Comparison of ENCODE assay signal across 2 cellular contexts in the genomic region with DNA sequence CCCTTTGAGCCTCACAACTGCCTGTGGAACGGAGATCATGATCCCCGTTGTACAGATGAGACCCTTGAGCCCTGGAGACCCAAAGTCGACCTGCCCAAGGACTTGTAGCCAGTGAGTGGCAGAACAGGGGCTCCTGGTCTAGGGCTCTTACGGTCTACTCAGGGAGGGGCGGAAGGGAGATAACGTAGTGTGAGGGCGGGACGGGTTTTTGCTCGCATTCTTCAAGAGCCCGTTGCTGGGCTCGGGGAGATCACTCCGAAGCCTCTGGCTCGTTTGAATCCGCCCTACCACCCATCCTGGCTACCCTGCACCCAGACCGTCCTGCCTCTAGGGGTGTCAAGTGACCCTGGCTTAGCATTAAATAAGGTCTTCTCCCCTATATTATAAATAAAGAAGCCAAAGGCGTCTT.
TF ChIP-seq lines count a peak whose summit lies in the region.

No MANE protein-coding gene starts in this region.

TF ChIP-seq in GM23338, 12 proteins besides CTCF, POLR2A, EP300 and RAD21 (continues in another document):
- TF ChIP-seq STAT1 (IDR thresholded peaks at IDR 0.05; ENCODE audit: unreplicated experiment) (no peak), NANOG (IDR thresholded peaks at IDR 0.05; ENCODE audit: borderline replicate concordance) (no peak), ZNF114 (CRISPR knock-in tag; IDR thresholded peaks at IDR 0.05) (no peak), CREB1 (CRISPR knock-in tag; IDR thresholded peaks at IDR 0.05; ENCODE audit: low read depth) (no peak), ZNF331 (CRISPR knock-in tag; IDR thresholded peaks at IDR 0.05; ENCODE audit: low read depth) (no peak), POLR2AphosphoS5 (IDR thresholded peaks at IDR 0.05; ENCODE audit: low read depth) (no peak), JUNB (IDR thresholded peaks at IDR 0.05; ENCODE audit: unreplicated experiment) (no peak)
- TF ChIP-seq, protein P1, sequence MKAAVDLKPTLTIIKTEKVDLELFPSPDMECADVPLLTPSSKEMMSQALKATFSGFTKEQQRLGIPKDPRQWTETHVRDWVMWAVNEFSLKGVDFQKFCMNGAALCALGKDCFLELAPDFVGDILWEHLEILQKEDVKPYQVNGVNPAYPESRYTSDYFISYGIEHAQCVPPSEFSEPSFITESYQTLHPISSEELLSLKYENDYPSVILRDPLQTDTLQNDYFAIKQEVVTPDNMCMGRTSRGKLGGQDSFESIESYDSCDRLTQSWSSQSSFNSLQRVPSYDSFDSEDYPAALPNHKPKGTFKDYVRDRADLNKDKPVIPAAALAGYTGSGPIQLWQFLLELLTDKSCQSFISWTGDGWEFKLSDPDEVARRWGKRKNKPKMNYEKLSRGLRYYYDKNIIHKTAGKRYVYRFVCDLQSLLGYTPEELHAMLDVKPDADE (IDR thresholded peaks at IDR 0.05), result no peak
- TF ChIP-seq, protein P2, sequence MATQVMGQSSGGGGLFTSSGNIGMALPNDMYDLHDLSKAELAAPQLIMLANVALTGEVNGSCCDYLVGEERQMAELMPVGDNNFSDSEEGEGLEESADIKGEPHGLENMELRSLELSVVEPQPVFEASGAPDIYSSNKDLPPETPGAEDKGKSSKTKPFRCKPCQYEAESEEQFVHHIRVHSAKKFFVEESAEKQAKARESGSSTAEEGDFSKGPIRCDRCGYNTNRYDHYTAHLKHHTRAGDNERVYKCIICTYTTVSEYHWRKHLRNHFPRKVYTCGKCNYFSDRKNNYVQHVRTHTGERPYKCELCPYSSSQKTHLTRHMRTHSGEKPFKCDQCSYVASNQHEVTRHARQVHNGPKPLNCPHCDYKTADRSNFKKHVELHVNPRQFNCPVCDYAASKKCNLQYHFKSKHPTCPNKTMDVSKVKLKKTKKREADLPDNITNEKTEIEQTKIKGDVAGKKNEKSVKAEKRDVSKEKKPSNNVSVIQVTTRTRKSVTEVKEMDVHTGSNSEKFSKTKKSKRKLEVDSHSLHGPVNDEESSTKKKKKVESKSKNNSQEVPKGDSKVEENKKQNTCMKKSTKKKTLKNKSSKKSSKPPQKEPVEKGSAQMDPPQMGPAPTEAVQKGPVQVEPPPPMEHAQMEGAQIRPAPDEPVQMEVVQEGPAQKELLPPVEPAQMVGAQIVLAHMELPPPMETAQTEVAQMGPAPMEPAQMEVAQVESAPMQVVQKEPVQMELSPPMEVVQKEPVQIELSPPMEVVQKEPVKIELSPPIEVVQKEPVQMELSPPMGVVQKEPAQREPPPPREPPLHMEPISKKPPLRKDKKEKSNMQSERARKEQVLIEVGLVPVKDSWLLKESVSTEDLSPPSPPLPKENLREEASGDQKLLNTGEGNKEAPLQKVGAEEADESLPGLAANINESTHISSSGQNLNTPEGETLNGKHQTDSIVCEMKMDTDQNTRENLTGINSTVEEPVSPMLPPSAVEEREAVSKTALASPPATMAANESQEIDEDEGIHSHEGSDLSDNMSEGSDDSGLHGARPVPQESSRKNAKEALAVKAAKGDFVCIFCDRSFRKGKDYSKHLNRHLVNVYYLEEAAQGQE (IDR thresholded peaks at IDR 0.05; ENCODE audit: unreplicated experiment), result no peak
- TF ChIP-seq, protein P3, sequence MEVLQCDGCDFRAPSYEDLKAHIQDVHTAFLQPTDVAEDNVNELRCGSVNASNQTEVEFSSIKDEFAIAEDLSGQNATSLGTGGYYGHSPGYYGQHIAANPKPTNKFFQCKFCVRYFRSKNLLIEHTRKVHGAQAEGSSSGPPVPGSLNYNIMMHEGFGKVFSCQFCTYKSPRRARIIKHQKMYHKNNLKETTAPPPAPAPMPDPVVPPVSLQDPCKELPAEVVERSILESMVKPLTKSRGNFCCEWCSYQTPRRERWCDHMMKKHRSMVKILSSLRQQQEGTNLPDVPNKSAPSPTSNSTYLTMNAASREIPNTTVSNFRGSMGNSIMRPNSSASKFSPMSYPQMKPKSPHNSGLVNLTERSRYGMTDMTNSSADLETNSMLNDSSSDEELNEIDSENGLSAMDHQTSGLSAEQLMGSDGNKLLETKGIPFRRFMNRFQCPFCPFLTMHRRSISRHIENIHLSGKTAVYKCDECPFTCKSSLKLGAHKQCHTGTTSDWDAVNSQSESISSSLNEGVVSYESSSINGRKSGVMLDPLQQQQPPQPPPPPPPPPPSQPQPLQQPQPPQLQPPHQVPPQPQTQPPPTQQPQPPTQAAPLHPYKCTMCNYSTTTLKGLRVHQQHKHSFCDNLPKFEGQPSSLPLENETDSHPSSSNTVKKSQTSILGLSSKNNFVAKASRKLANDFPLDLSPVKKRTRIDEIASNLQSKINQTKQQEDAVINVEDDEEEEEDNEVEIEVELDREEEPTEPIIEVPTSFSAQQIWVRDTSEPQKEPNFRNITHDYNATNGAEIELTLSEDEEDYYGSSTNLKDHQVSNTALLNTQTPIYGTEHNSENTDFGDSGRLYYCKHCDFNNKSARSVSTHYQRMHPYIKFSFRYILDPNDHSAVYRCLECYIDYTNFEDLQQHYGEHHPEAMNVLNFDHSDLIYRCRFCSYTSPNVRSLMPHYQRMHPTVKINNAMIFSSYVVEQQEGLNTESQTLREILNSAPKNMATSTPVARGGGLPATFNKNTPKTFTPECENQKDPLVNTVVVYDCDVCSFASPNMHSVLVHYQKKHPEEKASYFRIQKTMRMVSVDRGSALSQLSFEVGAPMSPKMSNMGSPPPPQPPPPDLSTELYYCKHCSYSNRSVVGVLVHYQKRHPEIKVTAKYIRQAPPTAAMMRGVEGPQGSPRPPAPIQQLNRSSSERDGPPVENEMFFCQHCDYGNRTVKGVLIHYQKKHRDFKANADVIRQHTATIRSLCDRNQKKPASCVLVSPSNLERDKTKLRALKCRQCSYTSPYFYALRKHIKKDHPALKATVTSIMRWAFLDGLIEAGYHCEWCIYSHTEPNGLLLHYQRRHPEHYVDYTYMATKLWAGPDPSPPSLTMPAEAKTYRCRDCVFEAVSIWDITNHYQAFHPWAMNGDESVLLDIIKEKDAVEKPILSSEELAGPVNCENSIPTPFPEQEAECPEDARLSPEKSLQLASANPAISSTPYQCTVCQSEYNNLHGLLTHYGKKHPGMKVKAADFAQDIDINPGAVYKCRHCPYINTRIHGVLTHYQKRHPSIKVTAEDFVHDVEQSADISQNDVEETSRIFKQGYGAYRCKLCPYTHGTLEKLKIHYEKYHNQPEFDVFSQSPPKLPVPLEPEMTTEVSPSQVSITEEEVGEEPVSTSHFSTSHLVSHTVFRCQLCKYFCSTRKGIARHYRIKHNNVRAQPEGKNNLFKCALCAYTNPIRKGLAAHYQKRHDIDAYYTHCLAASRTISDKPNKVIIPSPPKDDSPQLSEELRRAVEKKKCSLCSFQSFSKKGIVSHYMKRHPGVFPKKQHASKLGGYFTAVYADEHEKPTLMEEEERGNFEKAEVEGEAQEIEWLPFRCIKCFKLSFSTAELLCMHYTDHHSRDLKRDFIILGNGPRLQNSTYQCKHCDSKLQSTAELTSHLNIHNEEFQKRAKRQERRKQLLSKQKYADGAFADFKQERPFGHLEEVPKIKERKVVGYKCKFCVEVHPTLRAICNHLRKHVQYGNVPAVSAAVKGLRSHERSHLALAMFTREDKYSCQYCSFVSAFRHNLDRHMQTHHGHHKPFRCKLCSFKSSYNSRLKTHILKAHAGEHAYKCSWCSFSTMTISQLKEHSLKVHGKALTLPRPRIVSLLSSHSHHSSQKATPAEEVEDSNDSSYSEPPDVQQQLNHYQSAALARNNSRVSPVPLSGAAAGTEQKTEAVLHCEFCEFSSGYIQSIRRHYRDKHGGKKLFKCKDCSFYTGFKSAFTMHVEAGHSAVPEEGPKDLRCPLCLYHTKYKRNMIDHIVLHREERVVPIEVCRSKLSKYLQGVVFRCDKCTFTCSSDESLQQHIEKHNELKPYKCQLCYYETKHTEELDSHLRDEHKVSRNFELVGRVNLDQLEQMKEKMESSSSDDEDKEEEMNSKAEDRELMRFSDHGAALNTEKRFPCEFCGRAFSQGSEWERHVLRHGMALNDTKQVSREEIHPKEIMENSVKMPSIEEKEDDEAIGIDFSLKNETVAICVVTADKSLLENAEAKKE (CRISPR knock-in tag; IDR thresholded peaks at IDR 0.05), result no peak

TF ChIP-seq in endothelial cell of umbilical vein, 7 proteins besides CTCF, POLR2A, EP300 and RAD21:
- no peak for TF ChIP-seq MYC (IDR thresholded peaks at IDR 0.05; ENCODE audit: low read depth, low read length)
- TF ChIP-seq EZH2 (IDR thresholded peaks at IDR 0.05; ENCODE audit: borderline replicate concordance, low read depth, low read length, severe bottlenecking), result no peak
- no peak for TF ChIP-seq POLR2AphosphoS5 (IDR thresholded peaks at IDR 0.05; ENCODE audit: insufficient read depth, low read depth, low read length)
- TF ChIP-seq JUN (IDR thresholded peaks at IDR 0.05; ENCODE audit: borderline replicate concordance, insufficient read depth, insufficient read length, low read depth), result no peak
- TF ChIP-seq FOS (IDR thresholded peaks at IDR 0.05; ENCODE audit: borderline replicate concordance, insufficient read depth, low read length), result no peak
- TF ChIP-seq, protein P4, sequence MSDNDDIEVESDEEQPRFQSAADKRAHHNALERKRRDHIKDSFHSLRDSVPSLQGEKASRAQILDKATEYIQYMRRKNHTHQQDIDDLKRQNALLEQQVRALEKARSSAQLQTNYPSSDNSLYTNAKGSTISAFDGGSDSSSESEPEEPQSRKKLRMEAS (IDR thresholded peaks at IDR 0.05; ENCODE audit: insufficient read depth, insufficient read length), result no peak
- TF ChIP-seq GATA2 (IDR thresholded peaks at IDR 0.05; ENCODE audit: insufficient read depth, insufficient read length, low read depth, low read length), result no peak
